8 cellular contexts compared by ENCODE assay signal in genomic region chr12:6534158-6534913, GRCh38. TPM values are rescaled to one million over a fixed set of nuclear protein-coding genes. Genes with fewer than 3 reads are reported as not detected.
A peak's percentile ranks its signal among the peaks of the same experiment; 100 is the strongest.
DNase-seq lines count a peak whose midpoint lies in the region; TF ChIP-seq lines count a peak whose summit lies in the region.

GAPDH (plus strand) TSS chr12:6534517; CDS start chr12:6534833, 316 bp downstream.

- H3K27me3 Mint-ChIP-seq in neural crest cell (ENCODE audit: low read depth), result peaks cover 45% of the 10 kb centered on the region

- H2AFZ ChIP-seq in MM.1S (ENCODE audit: low read length), result peak within 1 kb of the TSS; percentile 72

- H3K27me3 ChIP-seq in HAP-1 (ENCODE audit: low read depth) (no peaks in the 10 kb centered on the region), MM.1S (replicated peaks; ENCODE audit: insufficient read depth, low read length) (no peaks in the 10 kb centered on the region)

- H3K4me2 ChIP-seq in MM.1S (ENCODE audit: low read depth, low read length), result peak within 1 kb of the TSS; percentile 93

- H4K20me1 ChIP-seq in MM.1S (ENCODE audit: insufficient read depth, low read length), result peaks cover 33% of the 10 kb centered on the region

- H3K9me2 ChIP-seq in MM.1S (replicated peaks; ENCODE audit: insufficient read depth, low read length), result no peaks in the 10 kb centered on the region

- H3K9me3 Mint-ChIP-seq in neural crest cell, result no peaks in the 10 kb centered on the region

- H3K36me3 ChIP-seq in HAP-1 (replicated peaks) (peaks cover 84% of the 10 kb centered on the region), MM.1S (replicated peaks; ENCODE audit: insufficient read depth, low read length) (peaks cover 25% of the 10 kb centered on the region; the same call in 1 of the 2 replicates)

- peak within 1 kb of the TSS; percentile 96 for H3K4me3 ChIP-seq in HAP-1
- peak within 1 kb of the TSS; percentile 86 for H3K4me3 ChIP-seq in MM.1S (ENCODE audit: low read length)

- H3K4me1 ChIP-seq in HAP-1 (peaks cover 26% of the 10 kb centered on the region), MM.1S (ENCODE audit: low read length) (peaks cover 20% of the 10 kb centered on the region)

- no peak for TF ChIP-seq CTCF in MM.1S (IDR thresholded peaks at IDR 0.05; ENCODE audit: low read length)
- no peak for TF ChIP-seq CTCF in neural crest cell (conservative IDR thresholded peaks at IDR 0.05)

- in situ Hi-C loops in G401 (cut with HindIII; ENCODE audit: low sequenced_read_pairs) (no loop called here), HAP-1 (cut with MboI; ENCODE audit: low sequenced_read_pairs) (no loop called here)

- DNase-seq in G401 (ENCODE audit: low spot score) (peak; percentile 97), HAP-1 (ENCODE audit: low spot score in 2 of 2) (peak; percentile 95 to 96), MM.1S (peak; percentile 99), SIG-M5 (lab: John Stamatoyannopoulos, UW) (peak; percentile 83), activated gamma-delta T cell (lab: John Stamatoyannopoulos, UW) (peak; percentile 76), fibroblast of the conjunctiva (ENCODE audit: low read depth) (peak; percentile 96), neural crest cell (ENCODE audit: low read depth, low spot score) (peak; percentile 85), stromal cell of bone marrow (ENCODE audit: low read depth) (peak; percentile 96)

- H3K27ac Mint-ChIP-seq in neural crest cell (ENCODE audit: unreplicated experiment), result peak within 1 kb of the TSS; percentile 100

- peak within 1 kb of the TSS; percentile 95 for H3K27ac ChIP-seq in MM.1S (ENCODE audit: low read length)

- H3K36me3 Mint-ChIP-seq in neural crest cell (ENCODE audit: low read depth), result peaks cover 37% of the 10 kb centered on the region

- H3K9me3 ChIP-seq in HAP-1, result no peaks in the 10 kb centered on the region
- no peaks in the 10 kb centered on the region for H3K9me3 ChIP-seq in MM.1S (replicated peaks; ENCODE audit: insufficient read depth, low read length)

- H3K9ac ChIP-seq in MM.1S (ENCODE audit: low read length), result peak within 1 kb of the TSS; percentile 96

- H3F3A ChIP-seq in MM.1S (ENCODE audit: insufficient read depth, low read length), result peaks cover 86% of the 10 kb centered on the region

- H3K4me3 Mint-ChIP-seq in neural crest cell, result peak within 1 kb of the TSS; percentile 98

- peaks cover 63% of the 10 kb centered on the region for H3K4me1 Mint-ChIP-seq in neural crest cell

- H3K79me2 ChIP-seq in MM.1S (ENCODE audit: low read length), result peaks cover 60% of the 10 kb centered on the region

RNA-seq across cellular contexts. Expression of gene GAPDH, which starts in this region (rescaled TPM):
- 3,766 and 4,312 TPM in 2 replicates for total RNA-seq in G401 (2014; rRNA removed; shearing (Covaris generic))
- 3,867 and 3,984 TPM in 2 replicates for total RNA-seq in neural crest cell

Comparison
In these comparisons a context has a peak if more than half of its experiments do, and no peak if none do; other contexts are left out.
1. Peak in every context shown above with its lines: DNase-seq, H3K4me3 ChIP-seq and H3K27ac ChIP-seq.